ENCODE assay signal across 1 cellular context in genomic region chr11:78949976-78950690, GRCh38.
TF ChIP-seq lines count a peak whose summit lies in the region.

No MANE protein-coding gene starts in this region.

TF ChIP-seq in SK-N-SH treated with all-trans-retinoic acid at 6 μM for 48 hours, 23 proteins besides CTCF, POLR2A, EP300 and RAD21 (continued from another document):
- TF ChIP-seq CSRNP3 (CRISPR knock-in tag; IDR thresholded peaks at IDR 0.05) (no peak), SNAI2 (CRISPR knock-in tag; IDR thresholded peaks at IDR 0.05) (no peak), CSDC2 (CRISPR knock-in tag; IDR thresholded peaks at IDR 0.05) (no peak), ZC3H10 (CRISPR knock-in tag; IDR thresholded peaks at IDR 0.05) (no peak), ZNF565 (CRISPR knock-in tag; conservative IDR thresholded peaks at IDR 0.05; ENCODE audit: low read depth) (no peak), ARNTL (CRISPR knock-in tag; IDR thresholded peaks at IDR 0.05; ENCODE audit: borderline replicate concordance, low read depth) (no peak), TOX (CRISPR knock-in tag; IDR thresholded peaks at IDR 0.05; ENCODE audit: borderline replicate concordance) (no peak), ISL1 (CRISPR knock-in tag; IDR thresholded peaks at IDR 0.05) (no peak), ZNF70 (CRISPR knock-in tag; IDR thresholded peaks at IDR 0.05) (no peak), GLIS3 (CRISPR knock-in tag; IDR thresholded peaks at IDR 0.05) (no peak)
